9 cellular contexts compared by ENCODE assay signal in the genomic region with DNA sequence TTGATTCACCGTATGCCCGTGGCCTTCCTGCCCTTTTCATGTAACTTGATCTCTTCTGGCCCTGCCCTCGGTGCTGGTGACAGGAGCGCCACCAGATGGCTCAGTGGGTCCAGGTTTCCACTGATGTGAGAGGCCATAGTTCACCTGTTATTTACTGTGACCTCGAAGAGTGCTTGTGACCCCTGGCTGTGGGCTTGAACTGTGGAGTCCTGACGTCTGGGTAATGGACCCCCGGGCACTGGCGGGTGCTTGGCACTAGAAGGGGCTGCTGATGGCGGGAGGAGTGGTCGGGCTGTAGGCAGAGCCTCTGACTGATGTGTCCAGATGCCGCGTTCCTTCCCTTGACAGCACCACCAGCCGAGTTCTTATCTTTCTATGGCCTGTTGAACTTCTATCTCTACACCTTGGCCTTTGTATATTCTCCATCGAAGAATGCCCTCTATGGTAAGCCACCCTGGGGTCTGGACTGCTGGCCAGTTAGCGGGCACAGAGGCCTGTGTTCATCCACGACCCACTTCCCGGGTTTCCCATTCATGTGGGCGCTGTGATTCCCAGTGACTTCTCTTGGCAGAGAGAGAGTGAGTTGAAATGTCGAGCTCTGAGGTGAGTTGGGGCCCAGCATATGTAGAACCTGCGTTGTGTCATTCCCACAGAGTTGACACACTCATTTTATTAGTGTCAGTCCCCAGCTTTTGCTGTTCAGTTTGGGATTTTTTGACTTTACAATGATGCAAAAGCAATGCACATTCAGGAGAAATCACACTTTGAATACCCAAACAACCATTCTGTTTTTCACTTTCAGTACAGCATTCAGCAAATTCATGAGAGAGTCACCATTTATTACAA. TPM values are rescaled to one million over a fixed set of nuclear protein-coding genes. Genes with fewer than 3 reads are reported as not detected.
A peak's percentile ranks its signal among the peaks of the same experiment; 100 is the strongest.
DNase-seq lines count a peak whose midpoint lies in the region; ATAC-seq, FAIRE-seq and TF ChIP-seq lines count a peak whose summit lies in the region.
"Had no signal": no experiment of that assay in that cellular context is flagged by ENCODE, and none has a peak within 500 bp of the region (broad histone marks: within the 10 kb centered on the region; RNA-seq: fewer than 3 reads in every experiment).

No MANE protein-coding gene starts in this region.

- no peaks in the 10 kb centered on the region for H3K27me3 ChIP-seq in OCI-LY3 (ENCODE audit: low read depth, low read length)
- H3K27me3 ChIP-seq in esophagus squamous epithelium = no peaks in the 10 kb centered on the region

- H3K79me2 ChIP-seq in OCI-LY3 (ENCODE audit: low read length) = no peaks in the 10 kb centered on the region

- H3K36me3 Mint-ChIP-seq in activated naive CD8-positive, alpha-beta T cell treated with anti-CD3 and anti-CD28 coated beads, Interleukin-2, amount 50 U/mL, for 24 hours (ENCODE audit: low read depth) = peaks cover 50% of the 10 kb centered on the region
- peaks cover 29% of the 10 kb centered on the region for H3K36me3 Mint-ChIP-seq in memory B cell

- peaks cover 10% of the 10 kb centered on the region for H3K36me3 ChIP-seq in OCI-LY3 (replicated peaks; ENCODE audit: low read depth, low read length)
- peaks cover 4 to 73% (median 14%) of the 10 kb centered on the region in 3 donors for H3K36me3 ChIP-seq in esophagus squamous epithelium

- H3K27me3 Mint-ChIP-seq in activated naive CD8-positive, alpha-beta T cell treated with anti-CD3 and anti-CD28 coated beads, Interleukin-2, amount 50 U/mL, for 24 hours = no peaks in the 10 kb centered on the region
- no peaks in the 10 kb centered on the region for H3K27me3 Mint-ChIP-seq in memory B cell

- H3K9me3 ChIP-seq in OCI-LY3 (ENCODE audit: insufficient read depth, low read length) = no peaks in the 10 kb centered on the region
- no peaks in the 10 kb centered on the region for H3K9me3 ChIP-seq in esophagus squamous epithelium
- H3K9me3 ChIP-seq: lower lobe of right lung had no signal

- no peak overlapping the region for H3K4me3 ChIP-seq in OCI-LY3 (ENCODE audit: low read length)
- H3K4me3 ChIP-seq in esophagus squamous epithelium = no peak overlapping the region
- H3K4me3 ChIP-seq: lower lobe of right lung had no signal

- H3K9ac ChIP-seq in OCI-LY3 (ENCODE audit: low read length) = no peak overlapping the region

- no peak overlapping the region for H3K27ac ChIP-seq in OCI-LY3 (ENCODE audit: low read length)
- peak overlapping the region in 1 of 4 donors; percentile 71 for H3K27ac ChIP-seq in esophagus squamous epithelium
- H3K27ac ChIP-seq: lower lobe of right lung had no signal

- intact Hi-C loops in esophagus squamous epithelium (cut with DNase I) = no loop called here

- H3K4me3 Mint-ChIP-seq in activated naive CD8-positive, alpha-beta T cell treated with anti-CD3 and anti-CD28 coated beads, Interleukin-2, amount 50 U/mL, for 24 hours = no peak overlapping the region
- H3K4me3 Mint-ChIP-seq in memory B cell = no peak overlapping the region

- no peak for TF ChIP-seq POLR2A in esophagus squamous epithelium (IDR thresholded peaks at IDR 0.05)

- no peak overlapping the region for H2AFZ ChIP-seq in OCI-LY3 (ENCODE audit: low read depth, low read length)

- ATAC-seq in activated naive CD8-positive, alpha-beta T cell treated with anti-CD3 and anti-CD28 coated beads, Interleukin-2, amount 50 U/mL, for 24 hours = no peak
- ATAC-seq in memory B cell (ENCODE audit: low read depth) (peak; percentile 47), HG02981 (IDR thresholded peaks at IDR 0.05; ENCODE audit: unreplicated experiment) (no peak)
- ATAC-seq: lower lobe of right lung had no signal

- DNase-seq in ELF-1 (ENCODE audit: low read depth, low spot score) (peak; percentile 39), memory B cell (ENCODE audit: low spot score in 2 of 2) (no peak), cortex of kidney (lab: John Stamatoyannopoulos, UW) (no peak), esophagus squamous epithelium (lab: John Stamatoyannopoulos, UW) (no peak), D721Med (ENCODE audit: insufficient read length, low spot score) (no peak)
- no peak for DNase-seq in activated naive CD8-positive, alpha-beta T cell treated with anti-CD3 and anti-CD28 coated beads, Interleukin-2, amount 50 U/mL, for 24 hours
- DNase-seq: lower lobe of right lung had no signal

- H3K4me1 ChIP-seq in OCI-LY3 (ENCODE audit: low read length) = no peaks in the 10 kb centered on the region
- peaks cover 18 to 25% (median 18%) of the 10 kb centered on the region in 3 donors for H3K4me1 ChIP-seq in esophagus squamous epithelium

- H3K4me2 ChIP-seq in OCI-LY3 (ENCODE audit: low read length) = no peak overlapping the region

- no peaks in the 10 kb centered on the region for H3K9me3 Mint-ChIP-seq in activated naive CD8-positive, alpha-beta T cell treated with anti-CD3 and anti-CD28 coated beads, Interleukin-2, amount 50 U/mL, for 24 hours
- no peaks in the 10 kb centered on the region for H3K9me3 Mint-ChIP-seq in memory B cell

- H3K27ac Mint-ChIP-seq in activated naive CD8-positive, alpha-beta T cell treated with anti-CD3 and anti-CD28 coated beads, Interleukin-2, amount 50 U/mL, for 24 hours = peak overlapping the region; percentile 63
- no peak overlapping the region for H3K27ac Mint-ChIP-seq in memory B cell

- WGBS in esophagus squamous epithelium, 2 donors = 79 to 93% methylated on average over 14 to 19 of the region's 20 CpGs

- no peak for FAIRE-seq in D721Med (lab: Jason Lieb, UNC)

- no peaks in the 10 kb centered on the region for H4K20me1 ChIP-seq in OCI-LY3 (ENCODE audit: insufficient read depth, low read length)

- peak; percentile 42 for TF ChIP-seq CTCF in OCI-LY3 (IDR thresholded peaks at IDR 0.05; ENCODE audit: low read depth, low read length)
- TF ChIP-seq CTCF in esophagus squamous epithelium (IDR thresholded peaks at IDR 0.05) = peak in 1 of 6 experiments; percentile 3
- no peak for TF ChIP-seq CTCF in D721Med (IDR thresholded peaks at IDR 0.05; ENCODE audit: insufficient read depth, missing control alignments)

- H3K4me1 Mint-ChIP-seq in activated naive CD8-positive, alpha-beta T cell treated with anti-CD3 and anti-CD28 coated beads, Interleukin-2, amount 50 U/mL, for 24 hours = peaks cover 12% of the 10 kb centered on the region
- peaks cover 10% of the 10 kb centered on the region for H3K4me1 Mint-ChIP-seq in memory B cell

RNA-seq across cellular contexts. Expression of a gene that starts 14.9 kb away (rescaled TPM):
- 100 to 1,000 TPM in 1 of 4 donors, 10 to 100 TPM in 3; 78.7 to 107 (median 87.4) TPM for total RNA-seq in esophagus squamous epithelium

RNA-seq across cellular contexts. Expression of a gene that starts 20.3 kb away (rescaled TPM):
- 1 to 10 TPM; 1.6 to 8.0 (median 3.0) TPM for total RNA-seq in esophagus squamous epithelium
